22 cellular contexts compared by ENCODE assay signal in the genomic region with DNA sequence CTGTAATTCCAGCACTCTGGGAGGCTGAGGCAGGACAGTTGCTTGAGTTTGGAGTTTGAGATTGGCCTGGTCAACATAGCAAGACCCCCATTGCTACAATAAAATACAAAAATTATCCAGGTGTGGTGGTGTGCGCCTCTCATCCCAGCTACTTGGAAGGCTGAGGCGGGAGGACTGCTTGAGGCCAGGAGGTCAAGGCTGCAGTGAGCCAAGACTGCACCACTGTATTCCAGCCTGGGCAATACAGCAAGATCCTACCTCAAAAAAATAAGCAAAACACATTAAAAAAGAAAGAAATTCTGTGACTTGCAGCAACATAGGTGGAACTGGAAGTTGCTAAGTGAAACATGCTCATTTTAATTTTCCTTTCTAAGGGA.
DNase-seq lines count a peak whose midpoint lies in the region; ATAC-seq, FAIRE-seq and TF ChIP-seq lines count a peak whose summit lies in the region.
"Had no signal": no experiment of that assay in that cellular context is flagged by ENCODE, and none has a peak within 500 bp of the region (broad histone marks: within the 10 kb centered on the region; RNA-seq: fewer than 3 reads in every experiment).

No MANE protein-coding gene starts in this region.

- H3K4me3 Mint-ChIP-seq in GM23338, result no peak overlapping the region
- H3K4me3 Mint-ChIP-seq in nephron progenitor cell, result no peak overlapping the region
- H3K4me3 Mint-ChIP-seq: B cell; CD4-positive, alpha-beta T cell; CD8-positive, alpha-beta T cell had no signal

- no peak for TF ChIP-seq POLR2A in K562 (conservative IDR thresholded peaks at IDR 0.05)

- H4K20me1 ChIP-seq in BLaER1 (no peaks in the 10 kb centered on the region), K562 (replicated peaks; ENCODE audit: control insufficient read depth, insufficient read depth, low read length) (no peaks in the 10 kb centered on the region; the same call in 1 of the 2 replicates), GM23338 (replicated peaks; ENCODE audit: insufficient read depth) (no peaks in the 10 kb centered on the region)

- H3K4me1 ChIP-seq in A673 (ENCODE audit: insufficient read depth, low read length, poor library complexity, severe bottlenecking) (peaks cover 63% of the 10 kb centered on the region), BLaER1 (peaks cover 45% of the 10 kb centered on the region), HEK293 (ENCODE audit: control insufficient read depth, insufficient read depth, low read length) (no peaks in the 10 kb centered on the region), K562 (replicated peaks in 1 of 2; ENCODE audit: control insufficient read depth in 2 of 2, insufficient read depth in 2 of 2, low read length in 2 of 2) (peaks cover 0 to 4% of the 10 kb centered on the region in 2 experiments; a peak in 3 of 5 replicates), GM23338 (ENCODE audit: insufficient read depth) (no peaks in the 10 kb centered on the region)

- H3K27me3 ChIP-seq in A673 (replicated peaks; ENCODE audit: insufficient read depth, low read depth, low read length, poor library complexity), result no peaks in the 10 kb centered on the region
- no peaks in the 10 kb centered on the region for H3K27me3 ChIP-seq in BLaER1
- H3K27me3 ChIP-seq in K562 (ENCODE audit: control insufficient read depth in 2 of 2, insufficient read depth in 2 of 2, low read length in 2 of 2), result peaks cover 15 to 27% of the 10 kb centered on the region in 2 experiments; a peak in 4 of 5 replicates
- H3K27me3 ChIP-seq in GM23338 (ENCODE audit: insufficient read depth), result no peaks in the 10 kb centered on the region

- H3K4me1 Mint-ChIP-seq in GM23338, result peaks cover 8% of the 10 kb centered on the region
- H3K4me1 Mint-ChIP-seq in nephron progenitor cell, result peaks cover 44% of the 10 kb centered on the region

- H3K27ac Mint-ChIP-seq in GM23338 (no peak overlapping the region), nephron progenitor cell (no peak overlapping the region)
- H3K27ac Mint-ChIP-seq: B cell; CD4-positive, alpha-beta T cell; CD8-positive, alpha-beta T cell had no signal

- intact Hi-C loops in A673 (cut with micrococcal nuclease; ENCODE audit: unreplicated experiment) (no loop called here), K562 (cut with micrococcal nuclease) (loop anchor here (10.0 kb wide), 1 partner anchor 316 kb away; no protein-coding TSS in a partner anchor)

- 8% methylated on average over 2 of the region's 2 CpGs for WGBS in K562 (ENCODE audit: insufficient coverage, low coverage, missing lambda C conversion rate)

- in situ Hi-C loops in K562 (cut with MboI), result no loop called here

- H3K36me3 Mint-ChIP-seq in GM23338 (ENCODE audit: low read depth) (no peaks in the 10 kb centered on the region), nephron progenitor cell (ENCODE audit: low read depth) (peaks cover 22% of the 10 kb centered on the region)
- H3K36me3 Mint-ChIP-seq: CD8-positive, alpha-beta T cell had no signal

- FAIRE-seq in K562 (lab: Jason Lieb, UNC), result no peak
- FAIRE-seq in D721Med (lab: Jason Lieb, UNC), result no peak
- FAIRE-seq: A204.1, G401.6, GM12891, GM19239 had no signal

- no peaks in the 10 kb centered on the region for H3K9me1 ChIP-seq in K562 (ENCODE audit: control insufficient read depth, insufficient read depth, low read length)

- H3K27me3 Mint-ChIP-seq in GM23338 (ENCODE audit: insufficient read depth, low read depth, poor library complexity), result peaks cover 1% of the 10 kb centered on the region
- no peaks in the 10 kb centered on the region for H3K27me3 Mint-ChIP-seq in nephron progenitor cell (ENCODE audit: low read depth, poor library complexity)
- H3K27me3 Mint-ChIP-seq: B cell; CD4-positive, alpha-beta T cell had no signal

- no peak for TF ChIP-seq RAD21 in K562 (CRISPR knock-in tag; conservative IDR thresholded peaks at IDR 0.05 in 1 of 2, IDR thresholded peaks at IDR 0.05 in 1 of 2)

- H3K9ac ChIP-seq in BLaER1, result no peak overlapping the region
- H3K9ac ChIP-seq in K562 (ENCODE audit: insufficient read depth in 1 of 2, low read depth in 2 of 2, low read length in 2 of 2), result no peak overlapping the region

- no peak for ATAC-seq in K562
- no peak for ATAC-seq in GM23338
- ATAC-seq in HG03196 (IDR thresholded peaks at IDR 0.05; ENCODE audit: unreplicated experiment), result no peak
- ATAC-seq: CD8-positive, alpha-beta T cell had no signal

- no peaks in the 10 kb centered on the region for H3K36me3 ChIP-seq in A673 (ENCODE audit: insufficient read depth, low read length, poor library complexity, severe bottlenecking)
- no peaks in the 10 kb centered on the region for H3K36me3 ChIP-seq in BLaER1
- peaks cover 3 to 10% of the 10 kb centered on the region in 2 experiments; a peak in 2 of 3 replicates for H3K36me3 ChIP-seq in HEK293 (ENCODE audit: control insufficient read depth in 2 of 2, insufficient read depth in 1 of 2, low read length in 2 of 2)
- H3K36me3 ChIP-seq in K562 (ENCODE audit: control insufficient read depth, insufficient read depth, low read length), result no peaks in the 10 kb centered on the region
- H3K36me3 ChIP-seq in GM23338 (ENCODE audit: insufficient read depth), result no peaks in the 10 kb centered on the region

- POLR2A ChIA-PET in A673 (lab: Charles Lee; ENCODE audit: low non-redundant PET), result no interaction called here
- POLR2A ChIA-PET in HEK293 (lab: Yijun Ruan, JAX), result no interaction called here
- POLR2A ChIA-PET in K562 (lab: Yijun Ruan, JAX), result interaction anchor here (1.2 kb wide), 1 partner anchor 9 kb away, joined by 4 read pairs; no protein-coding TSS in a partner anchor

- H3K4me3 ChIP-seq in A673 (ENCODE audit: low read depth, low read length, poor library complexity, severe bottlenecking) (no peak overlapping the region), BLaER1 (no peak overlapping the region), HEK293 (ENCODE audit: low read depth, low read length) (no peak overlapping the region), K562 (no peak overlapping the region), GM23338 (no peak overlapping the region)

- no peak overlapping the region for H2AFZ ChIP-seq in K562 (ENCODE audit: low read depth, low read length)
- no peak overlapping the region for H2AFZ ChIP-seq in GM23338

- TF ChIP-seq CTCF in A673 (conservative IDR thresholded peaks at IDR 0.05; ENCODE audit: low read depth, low read length), result no peak
- no peak for TF ChIP-seq CTCF in HEK293 (tag by site-specific recombination; IDR thresholded peaks at IDR 0.05)
- no peak for TF ChIP-seq CTCF in K562 (IDR thresholded peaks at IDR 0.05 in 2 of 3, conservative IDR thresholded peaks at IDR 0.05 in 1 of 3; ENCODE audit: insufficient read depth in 2 of 3, low read depth in 1 of 3, low read length in 3 of 3)
- no peak for TF ChIP-seq CTCF in D721Med (IDR thresholded peaks at IDR 0.05; ENCODE audit: insufficient read depth, missing control alignments)
- TF ChIP-seq CTCF in GM23338 (conservative IDR thresholded peaks at IDR 0.05; ENCODE audit: low read depth in 2 of 2), result no peak
- TF ChIP-seq CTCF in nephron progenitor cell (IDR thresholded peaks at IDR 0.05), result no peak

- peak overlapping the region; percentile 58 for H3K4me2 ChIP-seq in BLaER1
- H3K4me2 ChIP-seq in K562 (ENCODE audit: insufficient read depth, low read length), result no peak overlapping the region
- no peak overlapping the region for H3K4me2 ChIP-seq in GM23338

- H3K9me3 Mint-ChIP-seq in GM23338 (no peaks in the 10 kb centered on the region), nephron progenitor cell (no peaks in the 10 kb centered on the region)
- H3K9me3 Mint-ChIP-seq: CD4-positive, alpha-beta T cell; CD8-positive, alpha-beta T cell had no signal

- H3K9me3 ChIP-seq in A673 (ENCODE audit: low read depth, low read length, poor library complexity, severe bottlenecking) (no peaks in the 10 kb centered on the region), BLaER1 (no peaks in the 10 kb centered on the region), HEK293 (ENCODE audit: control insufficient read depth, insufficient read depth, low read depth, low read length) (no peaks in the 10 kb centered on the region), K562 (replicated peaks; ENCODE audit: control insufficient read depth, insufficient read depth, low read depth, low read length) (0 out of 2 replicates have a peak, but pooled peaks cover 2% of the 10 kb centered on the region)
- H3K9me3 ChIP-seq: Caco-2 had no signal

- CTCF ChIA-PET in A673 (lab: Charles Lee), result no interaction called here
- CTCF ChIA-PET in HEK293 (lab: Yijun Ruan, JAX), result interaction anchor here (0.6 to 1.0 kb wide), 2 partner anchors 203 to 661 kb away, joined by 3 read pairs; no protein-coding TSS in a partner anchor
- CTCF ChIA-PET in K562 (lab: Yijun Ruan, JAX; ENCODE audit: low intra/inter-chr PET ratio), result no interaction called here

- H3F3A ChIP-seq in GM23338 (replicated peaks; ENCODE audit: low read depth), result no peaks in the 10 kb centered on the region

- H3K27ac ChIP-seq in A673 (ENCODE audit: low read depth, low read length, poor library complexity, severe bottlenecking) (peak overlapping the region; percentile 25), BLaER1 (no peak overlapping the region), HEK293 (ENCODE audit: extremely low read depth, low read depth, low read length) (no peak overlapping the region), K562 (ENCODE audit: extremely low read depth, low read depth, low read length) (no peak overlapping the region), GM23338 (ENCODE audit: low read depth) (no peak overlapping the region)
- H3K27ac ChIP-seq: C4-2B had no signal

- H3K9me2 ChIP-seq in GM23338 (ENCODE audit: insufficient read depth), result no peaks in the 10 kb centered on the region

- no TSS peak for BruUV-seq in A673 (replicated peaks; lab: Mats Ljungman, UMichigan)
- BruUV-seq in K562 (replicated peaks; lab: Mats Ljungman, UMichigan), result no TSS peak

- no peak for DNase-seq in A673 (ENCODE audit: low spot score)
- DNase-seq in K562 (ENCODE audit: extremely low read depth in 1 of 4, low spot score in 3 of 4), result no peak
- DNase-seq in D721Med (ENCODE audit: insufficient read length, low spot score), result no peak
- no peak for DNase-seq in GM23338 (ENCODE audit: low spot score)
- DNase-seq in nephron progenitor cell, result no peak
- DNase-seq: 8988T; AML-193; Caco-2; Calu3; CD4-positive, alpha-beta T cell; CD8-positive, alpha-beta T cell; DMS79 treated with DMSO at 0.1 percent for 48 hours; GF-D8 had no signal

- no peaks in the 10 kb centered on the region for H3K79me2 ChIP-seq in K562 (ENCODE audit: control insufficient read depth, insufficient read depth, low read length)
- H3K79me2 ChIP-seq in GM23338 (replicated peaks; ENCODE audit: insufficient read depth), result no peaks in the 10 kb centered on the region

- no peak for TF ChIP-seq EP300 in K562 (IDR thresholded peaks at IDR 0.05; ENCODE audit: low read length)

TF ChIP-seq in HEK293, 187 proteins besides CTCF, POLR2A, EP300 and RAD21 (continues in another document):
- TF ChIP-seq ZNF121 (tag by site-specific recombination; IDR thresholded peaks at IDR 0.05) (peak; percentile 95), ZBTB1 (tag by site-specific recombination; IDR thresholded peaks at IDR 0.05) (no peak)

TF ChIP-seq in K562, 482 proteins besides CTCF, POLR2A, EP300 and RAD21:
- no peak for TF ChIP-seq ZC3H8 (IDR thresholded peaks at IDR 0.05)
- peak; percentile 92 for TF ChIP-seq ZNF121 (CRISPR knock-in tag; conservative IDR thresholded peaks at IDR 0.05)

TF ChIP-seq in GM23338, 12 proteins besides CTCF, POLR2A, EP300 and RAD21 (continues in another document):
- TF ChIP-seq STAT1 (IDR thresholded peaks at IDR 0.05; ENCODE audit: unreplicated experiment) (no peak), POLR2AphosphoS5 (IDR thresholded peaks at IDR 0.05; ENCODE audit: low read depth) (no peak), EZH2phosphoT487 (IDR thresholded peaks at IDR 0.05; ENCODE audit: unreplicated experiment) (no peak)
